ENCODE assay signal across 9 cellular contexts in genomic region chr12:93743229-93743998, GRCh38.
A peak's percentile ranks its signal among the peaks of the same experiment; 100 is the strongest.
DNase-seq lines count a peak whose midpoint lies in the region; ATAC-seq and TF ChIP-seq lines count a peak whose summit lies in the region.
"Had no signal": no experiment of that assay in that cellular context is flagged by ENCODE, and none has a peak within 500 bp of the region (broad histone marks: within the 10 kb centered on the region; RNA-seq: fewer than 3 reads in every experiment).

No MANE protein-coding gene starts in this region.

- H3K9ac ChIP-seq in muscle layer of colon (ENCODE audit: low read length), result peak overlapping the region; percentile 85

- ATAC-seq in heart left ventricle (no peak), body of pancreas (no peak), upper lobe of left lung (ENCODE audit: low FRiP score in 2 of 2) (no peak), mucosa of descending colon (no peak)

- no peak for TF ChIP-seq POLR2A in heart left ventricle (IDR thresholded peaks at IDR 0.05)
- TF ChIP-seq POLR2A in body of pancreas (IDR thresholded peaks at IDR 0.05), result no peak
- no peak for TF ChIP-seq POLR2A in upper lobe of left lung (IDR thresholded peaks at IDR 0.05)

- intact Hi-C loops in heart left ventricle (cut with DNase I), result loop anchor here in 9 of 10 donors (2.0 to 10.0 kb wide), 8 partner anchors 66 to 359 kb away; partner anchors contain the start of genes CRADD (in 7 of the 9) and SOCS2 (in 4 of the 9)
- intact Hi-C loops in cardiac septum (cut with DNase I), result loop anchor here (2.0 to 5.0 kb wide), 2 partner anchors 65 to 359 kb away; no protein-coding TSS in a partner anchor
- intact Hi-C loops in body of pancreas (cut with DNase I), result no loop called here
- intact Hi-C loops in mucosa of descending colon (cut with DNase I, micrococcal nuclease), result loop anchor here (5.0 to 10.0 kb wide), 2 partner anchors 61 to 171 kb away; partner anchors contain the start of gene SOCS2 (in 2 of the 2)

- WGBS in heart left ventricle, 4 donors, result 82 to 91% (median 87%) methylated on average over 9 of the region's 9 CpGs
- 89 to 92% methylated on average over 9 of the region's 9 CpGs for WGBS in body of pancreas, 2 donors
- WGBS in upper lobe of left lung, 2 donors, result 90 to 93% methylated on average over 9 of the region's 9 CpGs

- H3K4me1 ChIP-seq in heart left ventricle (peaks cover 0 to 74% (median 51%) of the 10 kb centered on the region in 12 donors), body of pancreas (peaks cover 33% of the 10 kb centered on the region), muscle layer of colon (ENCODE audit: insufficient read depth, low read length) (peaks cover 43% of the 10 kb centered on the region), upper lobe of left lung (peaks cover 12 to 24% (median 22%) of the 10 kb centered on the region in 4 donors), mucosa of descending colon (ENCODE audit: low read depth) (no peaks in the 10 kb centered on the region)

- no peaks in the 10 kb centered on the region for H3K9me3 ChIP-seq in heart left ventricle
- no peaks in the 10 kb centered on the region for H3K9me3 ChIP-seq in body of pancreas
- no peaks in the 10 kb centered on the region for H3K9me3 ChIP-seq in muscle layer of colon (ENCODE audit: low read length)
- no peaks in the 10 kb centered on the region for H3K9me3 ChIP-seq in upper lobe of left lung
- H3K9me3 ChIP-seq in mucosa of descending colon, result no peaks in the 10 kb centered on the region

- H3K27ac ChIP-seq in heart left ventricle (peak overlapping the region; percentile 88 to 95 (median 93)), body of pancreas (peak overlapping the region; percentile 74 to 94 (median 88)), muscle layer of colon (ENCODE audit: low read depth, low read length) (peak overlapping the region; percentile 92), upper lobe of left lung (peak overlapping the region; percentile 89 to 93 (median 90))

- H3K27me3 ChIP-seq in heart left ventricle (no peaks in the 10 kb centered on the region), body of pancreas (no peaks in the 10 kb centered on the region), muscle layer of colon (ENCODE audit: control insufficient read depth in 1 of 2, insufficient read depth in 2 of 2, low read length in 2 of 2) (no peaks in the 10 kb centered on the region), upper lobe of left lung (no peaks in the 10 kb centered on the region)

- no peak for TF ChIP-seq EP300 in upper lobe of left lung (IDR thresholded peaks at IDR 0.05)

- TF ChIP-seq CTCF in heart left ventricle (IDR thresholded peaks at IDR 0.05) (no peak), body of pancreas (IDR thresholded peaks at IDR 0.05) (no peak), upper lobe of left lung (IDR thresholded peaks at IDR 0.05) (no peak), mucosa of descending colon (IDR thresholded peaks at IDR 0.05) (no peak)

- no peak for DNase-seq in heart left ventricle
- DNase-seq in cardiac septum (ENCODE audit: low spot score), result no peak
- no peak for DNase-seq in body of pancreas
- no peak for DNase-seq in upper lobe of left lung
- DNase-seq in NOMO-1 (lab: John Stamatoyannopoulos, UW; ENCODE audit: unreplicated experiment in 2 of 2), result no peak
- DNase-seq in mucosa of descending colon, result no peak
- no peak for DNase-seq in SW480 (ENCODE audit: low spot score)
- DNase-seq: NCI-H526 treated with DMSO at 0.1 percent for 48 hours had no signal

- peak overlapping the region; percentile 33 to 70 (median 64) for H3K4me3 ChIP-seq in heart left ventricle
- no peak overlapping the region for H3K4me3 ChIP-seq in body of pancreas
- peak overlapping the region in 1 of 2 donors; percentile 77 for H3K4me3 ChIP-seq in muscle layer of colon (ENCODE audit: low read depth in 1 of 2, low read length in 2 of 2)
- H3K4me3 ChIP-seq in upper lobe of left lung, result peak overlapping the region in 3 of 4 donors; percentile 39 to 56 (median 55)
- H3K4me3 ChIP-seq in mucosa of descending colon, result no peak overlapping the region

- no peaks in the 10 kb centered on the region for H3K36me3 ChIP-seq in heart left ventricle
- no peaks in the 10 kb centered on the region for H3K36me3 ChIP-seq in body of pancreas (replicated peaks in 1 of 2; ENCODE audit: insufficient read depth in 1 of 2, low read depth in 2 of 2)
- H3K36me3 ChIP-seq in muscle layer of colon (ENCODE audit: insufficient read depth, low read length), result no peaks in the 10 kb centered on the region
- no peaks in the 10 kb centered on the region for H3K36me3 ChIP-seq in upper lobe of left lung
- H3K36me3 ChIP-seq in mucosa of descending colon (ENCODE audit: low read depth), result no peaks in the 10 kb centered on the region

Comparison
In these comparisons a context has a peak if more than half of its experiments do, and no peak if none do; other contexts are left out.
1. H3K4me3 ChIP-seq: peak in heart left ventricle (12 of 12) and upper lobe of left lung (3 of 4); none in body of pancreas (0 of 2) and mucosa of descending colon (single experiment).
2. Peak in every context shown above with its lines, with median percentiles within 50 percentile points of each other: H3K27ac ChIP-seq.